Comparison of ENCODE assay signal across 2 cellular contexts in the genomic region with DNA sequence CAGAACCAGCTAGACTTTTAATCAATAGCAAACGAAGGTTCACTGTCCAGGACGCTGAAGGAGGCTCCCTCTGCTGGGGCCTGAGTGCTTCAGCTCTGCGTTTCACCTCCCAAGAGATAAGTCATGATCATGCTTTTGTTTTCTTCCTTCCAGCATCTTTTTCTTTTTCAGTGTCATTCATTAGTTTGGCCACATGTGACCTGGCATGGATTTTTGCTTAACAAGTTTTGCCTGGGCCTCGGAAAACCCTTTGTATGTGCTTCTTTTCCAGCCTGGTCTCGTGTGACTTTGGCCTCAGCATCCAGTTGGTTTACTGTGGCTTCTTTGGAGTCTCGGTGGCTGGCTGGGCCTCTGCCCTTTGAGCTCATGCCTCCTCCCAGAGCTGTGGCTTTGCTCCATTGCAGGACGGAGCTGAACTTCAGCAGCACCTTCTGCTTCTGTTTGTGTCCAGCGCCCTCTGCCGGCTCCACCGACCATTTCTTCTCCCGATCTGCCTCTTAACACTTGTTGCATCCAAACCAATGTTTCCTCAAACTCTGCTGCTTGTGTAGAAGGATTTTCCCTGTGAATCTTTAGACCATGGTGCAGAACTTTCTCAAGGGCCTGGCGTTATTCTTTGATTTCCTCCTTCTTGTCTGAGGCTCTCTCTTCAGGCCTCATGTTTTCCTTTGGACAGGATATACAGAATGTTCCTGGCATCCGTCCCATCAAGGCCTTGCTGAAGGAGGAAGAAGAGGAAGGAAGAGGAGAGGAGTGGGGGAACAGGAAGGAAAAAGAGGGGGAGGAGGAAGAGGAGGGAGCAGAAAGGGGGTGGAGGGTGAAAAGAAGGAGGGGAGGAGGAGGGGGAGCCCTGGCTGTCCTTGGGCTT.
TF ChIP-seq lines count a peak whose summit lies in the region.

No MANE protein-coding gene starts in this region.

TF ChIP-seq in HEK293, 187 proteins besides CTCF, POLR2A, EP300 and RAD21 (continues in another document):
- TF ChIP-seq KLF10 (tag by site-specific recombination; IDR thresholded peaks at IDR 0.05) (no peak), ZNF157 (tag by site-specific recombination; IDR thresholded peaks at IDR 0.05) (no peak), SP2 (tag by site-specific recombination; IDR thresholded peaks at IDR 0.05) (no peak), ZNF140 (tag by site-specific recombination; IDR thresholded peaks at IDR 0.05) (no peak), ZNF544 (tag by site-specific recombination; IDR thresholded peaks at IDR 0.05) (no peak), ZBTB20 (tag by site-specific recombination; IDR thresholded peaks at IDR 0.05) (no peak), ZNF610 (tag by site-specific recombination; IDR thresholded peaks at IDR 0.05; ENCODE audit: borderline replicate concordance) (no peak), ZNF133 (tag by site-specific recombination; IDR thresholded peaks at IDR 0.05) (no peak), SCRT2 (tag by site-specific recombination; IDR thresholded peaks at IDR 0.05) (peak; percentile 99), ZNF214 (tag by site-specific recombination; IDR thresholded peaks at IDR 0.05; ENCODE audit: borderline replicate concordance) (no peak), ZNF211 (tag by site-specific recombination; IDR thresholded peaks at IDR 0.05; ENCODE audit: low read depth) (no peak), PRDM10 (tag by site-specific recombination; IDR thresholded peaks at IDR 0.05) (no peak), KLF9 (tag by site-specific recombination; IDR thresholded peaks at IDR 0.05; ENCODE audit: low read depth) (no peak), ZNF660 (tag by site-specific recombination; IDR thresholded peaks at IDR 0.05) (no peak), ZNF169 (tag by site-specific recombination; IDR thresholded peaks at IDR 0.05) (no peak)
- TF ChIP-seq, protein P1, sequence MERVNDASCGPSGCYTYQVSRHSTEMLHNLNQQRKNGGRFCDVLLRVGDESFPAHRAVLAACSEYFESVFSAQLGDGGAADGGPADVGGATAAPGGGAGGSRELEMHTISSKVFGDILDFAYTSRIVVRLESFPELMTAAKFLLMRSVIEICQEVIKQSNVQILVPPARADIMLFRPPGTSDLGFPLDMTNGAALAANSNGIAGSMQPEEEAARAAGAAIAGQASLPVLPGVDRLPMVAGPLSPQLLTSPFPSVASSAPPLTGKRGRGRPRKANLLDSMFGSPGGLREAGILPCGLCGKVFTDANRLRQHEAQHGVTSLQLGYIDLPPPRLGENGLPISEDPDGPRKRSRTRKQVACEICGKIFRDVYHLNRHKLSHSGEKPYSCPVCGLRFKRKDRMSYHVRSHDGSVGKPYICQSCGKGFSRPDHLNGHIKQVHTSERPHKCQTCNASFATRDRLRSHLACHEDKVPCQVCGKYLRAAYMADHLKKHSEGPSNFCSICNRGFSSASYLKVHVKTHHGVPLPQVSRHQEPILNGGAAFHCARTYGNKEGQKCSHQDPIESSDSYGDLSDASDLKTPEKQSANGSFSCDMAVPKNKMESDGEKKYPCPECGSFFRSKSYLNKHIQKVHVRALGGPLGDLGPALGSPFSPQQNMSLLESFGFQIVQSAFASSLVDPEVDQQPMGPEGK (tag by site-specific recombination; IDR thresholded peaks at IDR 0.05), result no peak
- TF ChIP-seq, protein P2, sequence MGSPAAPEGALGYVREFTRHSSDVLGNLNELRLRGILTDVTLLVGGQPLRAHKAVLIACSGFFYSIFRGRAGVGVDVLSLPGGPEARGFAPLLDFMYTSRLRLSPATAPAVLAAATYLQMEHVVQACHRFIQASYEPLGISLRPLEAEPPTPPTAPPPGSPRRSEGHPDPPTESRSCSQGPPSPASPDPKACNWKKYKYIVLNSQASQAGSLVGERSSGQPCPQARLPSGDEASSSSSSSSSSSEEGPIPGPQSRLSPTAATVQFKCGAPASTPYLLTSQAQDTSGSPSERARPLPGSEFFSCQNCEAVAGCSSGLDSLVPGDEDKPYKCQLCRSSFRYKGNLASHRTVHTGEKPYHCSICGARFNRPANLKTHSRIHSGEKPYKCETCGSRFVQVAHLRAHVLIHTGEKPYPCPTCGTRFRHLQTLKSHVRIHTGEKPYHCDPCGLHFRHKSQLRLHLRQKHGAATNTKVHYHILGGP (tag by site-specific recombination; IDR thresholded peaks at IDR 0.05), result no peak
- TF ChIP-seq, protein P3, sequence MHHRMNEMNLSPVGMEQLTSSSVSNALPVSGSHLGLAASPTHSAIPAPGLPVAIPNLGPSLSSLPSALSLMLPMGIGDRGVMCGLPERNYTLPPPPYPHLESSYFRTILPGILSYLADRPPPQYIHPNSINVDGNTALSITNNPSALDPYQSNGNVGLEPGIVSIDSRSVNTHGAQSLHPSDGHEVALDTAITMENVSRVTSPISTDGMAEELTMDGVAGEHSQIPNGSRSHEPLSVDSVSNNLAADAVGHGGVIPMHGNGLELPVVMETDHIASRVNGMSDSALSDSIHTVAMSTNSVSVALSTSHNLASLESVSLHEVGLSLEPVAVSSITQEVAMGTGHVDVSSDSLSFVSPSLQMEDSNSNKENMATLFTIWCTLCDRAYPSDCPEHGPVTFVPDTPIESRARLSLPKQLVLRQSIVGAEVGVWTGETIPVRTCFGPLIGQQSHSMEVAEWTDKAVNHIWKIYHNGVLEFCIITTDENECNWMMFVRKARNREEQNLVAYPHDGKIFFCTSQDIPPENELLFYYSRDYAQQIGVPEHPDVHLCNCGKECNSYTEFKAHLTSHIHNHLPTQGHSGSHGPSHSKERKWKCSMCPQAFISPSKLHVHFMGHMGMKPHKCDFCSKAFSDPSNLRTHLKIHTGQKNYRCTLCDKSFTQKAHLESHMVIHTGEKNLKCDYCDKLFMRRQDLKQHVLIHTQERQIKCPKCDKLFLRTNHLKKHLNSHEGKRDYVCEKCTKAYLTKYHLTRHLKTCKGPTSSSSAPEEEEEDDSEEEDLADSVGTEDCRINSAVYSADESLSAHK (tag by site-specific recombination; IDR thresholded peaks at IDR 0.05), result no peak

TF ChIP-seq in H1, 55 proteins besides CTCF, POLR2A, EP300 and RAD21:
- TF ChIP-seq TBP (IDR thresholded peaks at IDR 0.05; ENCODE audit: low read depth, low read length) (0 out of 2 replicates have a peak, but pooled peaks have one; percentile 19), SIN3A (conservative IDR thresholded peaks at IDR 0.05 in 1 of 2, IDR thresholded peaks at IDR 0.05 in 1 of 2; ENCODE audit: low read depth in 1 of 2, low read length in 2 of 2) (0 out of 4 replicates have a peak, but pooled peaks of 1 of the 2 experiments have one; percentile 50), ASH2L (IDR thresholded peaks at IDR 0.05; ENCODE audit: low read length) (no peak), RXRA (IDR thresholded peaks at IDR 0.05; ENCODE audit: insufficient read depth, low read depth, low read length) (no peak), TAF7 (optimal IDR thresholded peaks at IDR 0.05; ENCODE audit: borderline replicate concordance, low read depth, low read length) (peak; percentile 20), CTBP2 (IDR thresholded peaks at IDR 0.05; ENCODE audit: borderline replicate concordance, insufficient read depth, insufficient read length, low read length) (no peak), YY1 (IDR thresholded peaks at IDR 0.05; ENCODE audit: low read depth, low read length) (peak; percentile 66; the same call in 1 of the 2 replicates), SP4 (IDR thresholded peaks at IDR 0.05; ENCODE audit: low read length) (no peak), KDM1A (IDR thresholded peaks at IDR 0.05; ENCODE audit: borderline replicate concordance, low read length) (no peak), CHD7 (IDR thresholded peaks at IDR 0.05; ENCODE audit: insufficient replicate concordance, low read length) (no peak)
